ENCODE assay signal across 39 cellular contexts in genomic region chr2:167932123-167932693, GRCh38.
"Had no signal": no experiment of that assay in that cellular context is flagged by ENCODE, and none has a peak within 500 bp of the region (broad histone marks: within the 10 kb centered on the region; RNA-seq: fewer than 3 reads in every experiment).

No MANE protein-coding gene starts in this region.

- H3K36me3 Mint-ChIP-seq: activated naive CD4-positive, alpha-beta T cell treated with anti-CD3 and anti-CD28 coated beads, Interleukin-2, amount 10 ng/mL, durations not matched to agents 7 days and 5 days; activated naive CD4-positive, alpha-beta T cell treated with anti-CD3 and anti-CD28 coated beads, Interleukin-2, amount 50 U/mL, for 72 hours; activated naive CD8-positive, alpha-beta T cell; activated naive CD8-positive, alpha-beta T cell treated with anti-CD3 and anti-CD28 coated beads, Interleukin-2, amount 10 ng/mL, durations not matched to agents 7 days and 5 days; brain had no signal

- H3K27me3 Mint-ChIP-seq: activated naive CD8-positive, alpha-beta T cell; activated naive CD8-positive, alpha-beta T cell treated with anti-CD3 and anti-CD28 coated beads for 36 hours; activated T-helper 17 cell treated with anti-CD3 and anti-CD28 coated beads, Interleukin-2, amount 50 U/mL, for 72 hours had no signal

- H3K4me1 Mint-ChIP-seq: activated naive CD4-positive, alpha-beta T cell treated with anti-CD3 and anti-CD28 coated beads, Interleukin-2, amount 10 ng/mL, durations not matched to agents 7 days and 5 days; activated naive CD8-positive, alpha-beta T cell treated with anti-CD3 and anti-CD28 coated beads for 36 hours; activated naive CD8-positive, alpha-beta T cell treated with anti-CD3 and anti-CD28 coated beads, Interleukin-2, amount 10 ng/mL, durations not matched to agents 7 days and 5 days; activated naive CD8-positive, alpha-beta T cell treated with anti-CD3 and anti-CD28 coated beads, Interleukin-2, amount 50 U/mL, for 24 hours; activated T-helper 17 cell treated with anti-CD3 and anti-CD28 coated beads, Interleukin-2, amount 50 U/mL, for 72 hours; central memory CD8-positive, alpha-beta T cell had no signal

- H3K27ac ChIP-seq: adrenal gland, ascending aorta, body of pancreas, brain microvascular endothelial cell, breast epithelium, cardiac muscle cell had no signal

- H3K4me3 ChIP-seq: adrenal gland, ascending aorta, body of pancreas, breast epithelium, cardiac muscle cell had no signal

- H3K4me3 Mint-ChIP-seq: activated naive CD4-positive, alpha-beta T cell treated with anti-CD3 and anti-CD28 coated beads for 36 hours; activated naive CD4-positive, alpha-beta T cell treated with anti-CD3 and anti-CD28 coated beads, Interleukin-2, amount 10 ng/mL, durations not matched to agents 7 days and 5 days; activated naive CD8-positive, alpha-beta T cell; activated naive CD8-positive, alpha-beta T cell treated with anti-CD3 and anti-CD28 coated beads for 36 hours; activated naive CD8-positive, alpha-beta T cell treated with anti-CD3 and anti-CD28 coated beads, Interleukin-2, amount 10 ng/mL, durations not matched to agents 7 days and 5 days; activated naive CD8-positive, alpha-beta T cell treated with anti-CD3 and anti-CD28 coated beads, Interleukin-2, amount 50 U/mL, for 24 hours; activated T-cell treated with anti-CD3 and anti-CD28 coated beads, Interleukin-2, amount 50 U/mL, for 24 hours; activated T-cell treated with anti-CD3 and anti-CD28 coated beads, Interleukin-2, amount 50 U/mL, for 4 hours; activated T-cell treated with anti-CD3 and anti-CD28 coated beads, Interleukin-2, amount 50 U/mL, for 72 hours; activated T-helper 1 cell treated with anti-CD3 and anti-CD28 coated beads, Interleukin-12 subunit alpha, Interleukin-12 subunit beta, Interleukin-2, Interleukin-4 antibody, amounts not matched to agents 30 ng/mL and 10 ng/mL and 1 ng/mL, durations not matched to agents 14 hours and 24 hours and 36 hours; activated T-helper 17 cell treated with anti-CD3 and anti-CD28 coated beads, Interleukin-2, amount 50 U/mL, for 72 hours; brain; central memory CD8-positive, alpha-beta T cell had no signal

- H3K9me3 Mint-ChIP-seq: activated naive CD4-positive, alpha-beta T cell treated with anti-CD3 and anti-CD28 coated beads for 36 hours; activated naive CD4-positive, alpha-beta T cell treated with anti-CD3 and anti-CD28 coated beads, Interleukin-2, amount 10 ng/mL, durations not matched to agents 7 days and 5 days; activated naive CD4-positive, alpha-beta T cell treated with anti-CD3 and anti-CD28 coated beads, Interleukin-2, amount 50 U/mL, for 72 hours; activated naive CD8-positive, alpha-beta T cell treated with anti-CD3 and anti-CD28 coated beads, Interleukin-2, amount 10 ng/mL, durations not matched to agents 7 days and 5 days; activated naive CD8-positive, alpha-beta T cell treated with anti-CD3 and anti-CD28 coated beads, Interleukin-2, amount 50 U/mL, for 24 hours; activated T-cell treated with anti-CD3 and anti-CD28 coated beads, Interleukin-2, amount 50 U/mL, for 24 hours; activated T-cell treated with anti-CD3 and anti-CD28 coated beads, Interleukin-2, amount 50 U/mL, for 4 hours; activated T-cell treated with anti-CD3 and anti-CD28 coated beads, Interleukin-2, amount 50 U/mL, for 72 hours; activated T-helper 1 cell treated with anti-CD3 and anti-CD28 coated beads, Interleukin-12 subunit alpha, Interleukin-12 subunit beta, Interleukin-2, Interleukin-4 antibody, amounts not matched to agents 30 ng/mL and 10 ng/mL and 1 ng/mL, durations not matched to agents 14 hours and 24 hours and 36 hours; activated T-helper 17 cell treated with anti-CD3 and anti-CD28 coated beads, Interleukin-2, amount 50 U/mL, for 72 hours; activated T-helper 2 cell treated with anti-CD3 and anti-CD28 coated beads, Interferon-gamma antibody, Interleukin-2, Interleukin-4, amounts not matched to agents 10 μg/mL and 5 μg/mL and 100 μg/mL, durations not matched to agents 14 hours and 24 hours and 36 hours had no signal

- FAIRE-seq: astrocyte, bronchial epithelial cell had no signal

- ATAC-seq: activated naive CD4-positive, alpha-beta T cell treated with anti-CD3 and anti-CD28 coated beads, Interleukin-2, amount 50 U/mL, for 72 hours; activated naive CD8-positive, alpha-beta T cell treated with anti-CD3 and anti-CD28 coated beads, Interleukin-2, amount 50 U/mL, for 24 hours; activated T-cell treated with anti-CD3 and anti-CD28 coated beads, Interleukin-2, amount 50 U/mL, for 4 hours; activated T-cell treated with anti-CD3 and anti-CD28 coated beads, Interleukin-2, amount 50 U/mL, for 72 hours; activated T-helper 17 cell treated with anti-CD3 and anti-CD28 coated beads, Interleukin-2, amount 50 U/mL, for 72 hours; body of pancreas had no signal

- H3K27ac Mint-ChIP-seq: activated naive CD4-positive, alpha-beta T cell treated with anti-CD3 and anti-CD28 coated beads for 36 hours; activated naive CD4-positive, alpha-beta T cell treated with anti-CD3 and anti-CD28 coated beads, Interleukin-2, amount 10 ng/mL, durations not matched to agents 7 days and 5 days; activated naive CD4-positive, alpha-beta T cell treated with anti-CD3 and anti-CD28 coated beads, Interleukin-2, amount 50 U/mL, for 72 hours; activated naive CD8-positive, alpha-beta T cell; activated naive CD8-positive, alpha-beta T cell treated with anti-CD3 and anti-CD28 coated beads for 36 hours; activated naive CD8-positive, alpha-beta T cell treated with anti-CD3 and anti-CD28 coated beads, Interleukin-2, amount 10 ng/mL, durations not matched to agents 7 days and 5 days; activated naive CD8-positive, alpha-beta T cell treated with anti-CD3 and anti-CD28 coated beads, Interleukin-2, amount 50 U/mL, for 24 hours; activated T-cell treated with anti-CD3 and anti-CD28 coated beads, Interleukin-2, amount 50 U/mL, for 24 hours; activated T-cell treated with anti-CD3 and anti-CD28 coated beads, Interleukin-2, amount 50 U/mL, for 72 hours; activated T-helper 1 cell treated with anti-CD3 and anti-CD28 coated beads, Interleukin-12 subunit alpha, Interleukin-12 subunit beta, Interleukin-2, Interleukin-4 antibody, amounts not matched to agents 30 ng/mL and 10 ng/mL and 1 ng/mL, durations not matched to agents 14 hours and 24 hours and 36 hours; activated T-helper 17 cell treated with anti-CD3 and anti-CD28 coated beads, Interleukin-2, amount 50 U/mL, for 72 hours; activated T-helper 2 cell treated with anti-CD3 and anti-CD28 coated beads, Interferon-gamma antibody, Interleukin-2, Interleukin-4, amounts not matched to agents 10 μg/mL and 5 μg/mL and 100 μg/mL, durations not matched to agents 14 hours and 24 hours and 36 hours; brain had no signal

- H3K36me3 ChIP-seq: adrenal gland, ascending aorta, brain microvascular endothelial cell, breast epithelium, cardiac muscle cell had no signal

- H3K27me3 ChIP-seq: adrenal gland, ascending aorta, body of pancreas, brain microvascular endothelial cell, breast epithelium, cardiac muscle cell had no signal

- H3K9me3 ChIP-seq: adrenal gland, ascending aorta, body of pancreas, breast epithelium had no signal

- DNase-seq: activated effector memory CD4-positive, alpha-beta T cell treated with anti-CD3 and anti-CD28 coated beads, Interleukin-2, amount 50 U/mL, for 16 hours; activated effector memory CD4-positive, alpha-beta T cell treated with Interleukin-2 at 50 U/mL for 16 hours; activated gamma-delta T cell; activated gamma-delta T cell treated with Interleukin-2 at 50 U/mL for 16 hours; activated naive CD4-positive, alpha-beta T cell; activated naive CD4-positive, alpha-beta T cell treated with anti-CD3 and anti-CD28 coated beads for 36 hours; activated naive CD4-positive, alpha-beta T cell treated with anti-CD3 and anti-CD28 coated beads, Interleukin-2, amount 10 ng/mL, durations not matched to agents 7 days and 5 days; activated naive CD4-positive, alpha-beta T cell treated with anti-CD3 and anti-CD28 coated beads, Interleukin-2, amount 50 U/mL, for 16 hours; activated naive CD8-positive, alpha-beta T cell treated with anti-CD3 and anti-CD28 coated beads for 36 hours; activated naive CD8-positive, alpha-beta T cell treated with anti-CD3 and anti-CD28 coated beads, Interleukin-2, amount 10 ng/mL, durations not matched to agents 7 days and 5 days; activated naive CD8-positive, alpha-beta T cell treated with anti-CD3 and anti-CD28 coated beads, Interleukin-2, amount 50 U/mL, for 24 hours; activated T-cell treated with anti-CD3 and anti-CD28 coated beads for 4 hours; activated T-cell treated with anti-CD3 and anti-CD28 coated beads, Interleukin-2, amount 50 U/mL, for 1 hour; activated T-cell treated with anti-CD3 and anti-CD28 coated beads, Interleukin-2, amount 50 U/mL, for 24 hours; activated T-cell treated with anti-CD3 and anti-CD28 coated beads, Interleukin-2, amount 50 U/mL, for 4 hours; activated T-cell treated with anti-CD3 and anti-CD28 coated beads, Interleukin-2, amount 50 U/mL, for 48 hours; activated T-cell treated with anti-CD3 and anti-CD28 coated beads, Interleukin-2, amount 50 U/mL, for 72 hours; adrenal gland; amniotic stem cell; amygdala; anterior cingulate cortex; aorta; body of pancreas; brain microvascular endothelial cell; caudate nucleus; central memory CD4-positive, alpha-beta T cell; cerebellar nuclear complex had no signal

- H3K4me1 ChIP-seq: adrenal gland, ascending aorta, breast epithelium had no signal
